ENCODE assay signal across 18 cellular contexts in the genomic region with DNA sequence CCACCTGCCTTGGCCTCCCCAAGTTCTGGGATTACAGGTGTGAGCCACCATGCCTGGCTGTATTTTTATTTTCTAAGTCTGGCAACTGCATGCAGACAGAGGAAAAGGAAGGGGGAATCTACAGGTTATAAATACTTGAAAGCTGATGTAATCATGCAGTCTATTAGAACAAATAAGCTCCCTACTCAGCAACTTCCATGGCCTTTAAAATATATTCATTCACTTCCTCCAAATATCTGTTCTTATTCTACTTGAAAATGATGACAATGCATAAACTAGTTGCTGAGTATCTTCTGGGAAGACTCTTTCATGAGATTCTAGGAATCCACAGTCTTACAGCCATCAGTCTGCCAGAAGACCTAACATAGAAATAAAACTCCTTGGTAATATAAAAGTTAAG.
DNase-seq lines count a peak whose midpoint lies in the region; ATAC-seq, FAIRE-seq and TF ChIP-seq lines count a peak whose summit lies in the region.
"Had no signal": no experiment of that assay in that cellular context is flagged by ENCODE, and none has a peak within 500 bp of the region (broad histone marks: within the 10 kb centered on the region; RNA-seq: fewer than 3 reads in every experiment).

No MANE protein-coding gene starts in this region.

- H2BK12ac ChIP-seq in mesenchymal stem cell (ENCODE audit: low read length in 2 of 2) = no peak overlapping the region

- H2AFZ ChIP-seq in mesenchymal stem cell (ENCODE audit: low read depth, low read length) = no peak overlapping the region

- no peak overlapping the region for H2BK120ac ChIP-seq in mesenchymal stem cell (ENCODE audit: low read depth, low read length)

- H2BK5ac ChIP-seq in mesenchymal stem cell (ENCODE audit: low read depth, low read length, poor library complexity, severe bottlenecking) = no peak overlapping the region

- H3K14ac ChIP-seq in mesenchymal stem cell (ENCODE audit: low read length in 2 of 2) = no peak overlapping the region

- H3K27me3 ChIP-seq in mesenchymal stem cell (ENCODE audit: control insufficient read depth in 1 of 2, insufficient read depth in 1 of 2, low read length in 2 of 2) = no peaks in the 10 kb centered on the region

- H3K79me1 ChIP-seq in mesenchymal stem cell (replicated peaks; ENCODE audit: low read length, poor library complexity, severe bottlenecking) = no peaks in the 10 kb centered on the region

- TF ChIP-seq CTCF in A549 (IDR thresholded peaks at IDR 0.05) (no peak), epithelial cell of esophagus (IDR thresholded peaks at IDR 0.05; ENCODE audit: insufficient read depth, low read depth, low read length, missing control alignments) (no peak), GM20000 (IDR thresholded peaks at IDR 0.05; ENCODE audit: extremely low read depth, missing control alignments) (no peak)

- H3K4me2 ChIP-seq in A549 (no peak overlapping the region), mesenchymal stem cell (ENCODE audit: low read length, poor library complexity, severe bottlenecking) (no peak overlapping the region)

- CTCF ChIA-PET in A549 (lab: Yijun Ruan, JAX) = interaction anchor here (0.6 to 1.1 kb wide), 4 partner anchors 27 to 1364 kb away, joined by 3 to 4 read pairs (median 3); no protein-coding TSS in a partner anchor

- H3K9ac ChIP-seq in mesenchymal stem cell (ENCODE audit: low read length) = no peak overlapping the region

- no peak overlapping the region for H2AK5ac ChIP-seq in mesenchymal stem cell (ENCODE audit: low read length, severe bottlenecking)

- no peak overlapping the region for H2BK15ac ChIP-seq in mesenchymal stem cell (ENCODE audit: low read depth, poor library complexity, severe bottlenecking)

- H3K4me1 ChIP-seq in A549 (no peaks in the 10 kb centered on the region), mesenchymal stem cell (ENCODE audit: control insufficient read depth, insufficient read depth, low read depth, low read length) (peaks cover 7% of the 10 kb centered on the region)
- H3K4me1 ChIP-seq: Caco-2 had no signal

- H4K8ac ChIP-seq in mesenchymal stem cell (ENCODE audit: low read length) = no peak overlapping the region

- no peak overlapping the region for H4K91ac ChIP-seq in mesenchymal stem cell (ENCODE audit: low read length)

- no peak for TF ChIP-seq RAD21 in A549 (conservative IDR thresholded peaks at IDR 0.05 in 1 of 2, IDR thresholded peaks at IDR 0.05 in 1 of 2)

- H3K23ac ChIP-seq in mesenchymal stem cell (ENCODE audit: low read length in 2 of 2) = no peak overlapping the region

- no peak overlapping the region for H3K4ac ChIP-seq in mesenchymal stem cell (ENCODE audit: low read depth in 1 of 2, low read length in 2 of 2)

- no peak for TF ChIP-seq EP300 in A549 (IDR thresholded peaks at IDR 0.05)

- H3K27ac ChIP-seq in A549 = no peak overlapping the region
- H3K27ac ChIP-seq in mesenchymal stem cell (ENCODE audit: low read length, poor library complexity, severe bottlenecking) = peak overlapping the region; percentile 43

- TF ChIP-seq POLR2A in A549 (IDR thresholded peaks at IDR 0.05; ENCODE audit: low read length) = no peak

- no peak for ATAC-seq in A549
- ATAC-seq in HG03469 (IDR thresholded peaks at IDR 0.05; ENCODE audit: unreplicated experiment) = no peak
- no peak for ATAC-seq in HG03442 (IDR thresholded peaks at IDR 0.05; ENCODE audit: unreplicated experiment)

- FAIRE-seq in A549 (lab: Jason Lieb, UNC) = no peak
- FAIRE-seq: H54 had no signal

- DNase-seq in A549 (ENCODE audit: low read depth in 1 of 2, low spot score in 1 of 2) = no peak
- DNase-seq in OCI-M1 (lab: John Stamatoyannopoulos, UW) = peak; percentile 4
- peak; percentile 23 for DNase-seq in epithelial cell of esophagus (ENCODE audit: low read depth)
- DNase-seq in mesenchymal stem cell = no peak
- DNase-seq in NCI-H2171 treated with DMSO at 0.1 percent for 48 hours (lab: John Stamatoyannopoulos, UW) = no peak
- DNase-seq in GM20000 (ENCODE audit: low spot score) = no peak
- DNase-seq: Caco-2, DMS79 treated with DMSO at 0.1 percent for 48 hours, GF-D8, Kasumi-1, NCI-H1417, NCI-H1930, NCI-H2171, NCI-H510A treated with DMSO at 0.1 percent for 48 hours, SIG-M5 had no signal

- no peak overlapping the region for H3K18ac ChIP-seq in mesenchymal stem cell (ENCODE audit: low read depth in 1 of 2, low read length in 2 of 2)

- no peaks in the 10 kb centered on the region for H3K36me3 ChIP-seq in mesenchymal stem cell (ENCODE audit: control insufficient read depth in 1 of 2, insufficient read depth in 2 of 2, low read depth in 1 of 2, low read length in 2 of 2)

- POLR2A ChIA-PET in A549 (lab: Yijun Ruan, JAX) = no interaction called here

- H3K9me3 ChIP-seq in A549 (no peaks in the 10 kb centered on the region), mesenchymal stem cell (ENCODE audit: control insufficient read depth, low read length) (no peaks in the 10 kb centered on the region)
- H3K9me3 ChIP-seq: Caco-2 had no signal

- H3K4me3 ChIP-seq in A549 (no peak overlapping the region), epithelial cell of esophagus (ENCODE audit: low read length) (no peak overlapping the region), mesenchymal stem cell (ENCODE audit: insufficient read depth in 1 of 2, low read depth in 1 of 2, low read length in 2 of 2) (no peak overlapping the region)

TF ChIP-seq in A549, 52 proteins besides CTCF, POLR2A, EP300 and RAD21:
- TF ChIP-seq MAFK (IDR thresholded peaks at IDR 0.05; ENCODE audit: partially characterized antibody) = peak; percentile 92
- no peak for TF ChIP-seq CHD2 (IDR thresholded peaks at IDR 0.05; ENCODE audit: low read length, partially characterized antibody)
- no peak for TF ChIP-seq ZSCAN20 (CRISPR knock-in tag; IDR thresholded peaks at IDR 0.05)
- no peak for TF ChIP-seq KDM1A (IDR thresholded peaks at IDR 0.05; ENCODE audit: low read depth)

Comparison
In these comparisons a context has a peak if more than half of its experiments do, and no peak if none do; other contexts are left out.
1. DNase-seq: peak in OCI-M1 (single experiment) and epithelial cell of esophagus (single experiment); none in A549 (0 of 2), mesenchymal stem cell (single experiment), NCI-H2171 treated with DMSO at 0.1 percent for 48 hours (single experiment) and GM20000 (single experiment).